In the genomic region with DNA sequence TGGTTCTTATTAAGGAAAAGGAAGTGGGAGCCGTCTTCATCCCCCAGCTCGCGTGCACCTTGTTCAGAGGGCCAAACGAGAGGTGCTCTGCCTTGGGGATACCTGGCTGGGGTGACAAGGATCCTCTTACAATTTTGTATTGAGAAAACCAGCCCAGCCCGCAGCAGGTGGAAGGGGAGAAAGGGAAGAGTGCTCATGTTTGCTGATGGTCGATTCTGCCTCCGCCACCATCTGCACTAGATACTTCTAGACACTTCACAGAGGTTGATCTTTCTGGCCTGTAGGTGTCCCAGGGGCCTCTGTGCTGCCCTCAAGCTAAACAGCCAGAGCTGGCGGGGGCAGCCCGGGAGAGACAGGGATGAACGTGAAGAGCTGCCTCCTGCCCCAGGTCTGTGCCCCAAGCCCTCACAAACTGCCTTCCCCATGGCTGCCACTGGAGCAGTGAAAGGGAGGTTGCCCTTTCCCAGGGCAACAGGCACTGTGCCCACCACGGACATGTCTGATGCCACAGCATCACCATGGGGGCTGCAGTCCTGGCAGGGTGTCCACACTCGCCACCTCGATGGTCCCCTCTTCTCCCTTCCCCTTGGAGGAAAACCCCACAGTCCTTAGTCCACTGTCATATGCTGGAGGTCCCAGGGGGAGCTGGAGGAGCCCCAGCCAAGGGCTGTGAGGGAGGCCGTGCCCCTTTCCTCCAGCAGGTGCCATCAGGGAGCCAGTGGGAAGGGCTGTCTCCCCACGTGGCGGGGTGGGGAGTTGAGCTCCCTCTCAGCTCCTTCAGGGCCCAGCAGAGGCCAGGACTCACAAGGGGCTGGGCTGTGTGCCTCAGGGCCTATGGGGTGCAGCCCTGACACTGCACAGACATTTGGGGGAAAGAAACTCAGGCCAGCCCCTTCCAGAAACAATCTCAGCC, we compare ENCODE assay signal across 8 cellular contexts. TPM values are rescaled to one million over a fixed set of nuclear protein-coding genes. Genes with fewer than 3 reads are reported as not detected.
DNase-seq lines count a peak whose midpoint lies in the region; ATAC-seq and TF ChIP-seq lines count a peak whose summit lies in the region.

No MANE protein-coding gene starts in this region.

- no peak overlapping the region for H3K4me3 Mint-ChIP-seq in activated CD4-positive, alpha-beta T cell treated with anti-CD3 and anti-CD28 coated beads for 36 hours
- H3K4me3 Mint-ChIP-seq in stimulated activated memory B cell treated with anti-CD40 and anti-IgM and Interleukin-4, amounts not matched to agents 10 μg/mL and 1 μg/mL and 100 μg/mL, for 72 hours: no peak overlapping the region

- H3K4me1 Mint-ChIP-seq in activated CD4-positive, alpha-beta T cell treated with anti-CD3 and anti-CD28 coated beads for 36 hours: peaks cover 2% of the 10 kb centered on the region
- H3K4me1 Mint-ChIP-seq in stimulated activated memory B cell treated with anti-CD40 and anti-IgM and Interleukin-4, amounts not matched to agents 10 μg/mL and 1 μg/mL and 100 μg/mL, for 72 hours: peaks cover 10% of the 10 kb centered on the region

- DNase-seq in activated CD4-positive, alpha-beta T cell treated with anti-CD3 and anti-CD28 coated beads for 36 hours: peak; percentile 33
- DNase-seq in activated CD4-positive, alpha-beta T cell treated with anti-CD3 and anti-CD28 coated beads for 4 hours: no peak
- DNase-seq in NCI-H510A treated with DMSO at 0.1 percent for 48 hours (lab: John Stamatoyannopoulos, UW): peak; percentile 86
- DNase-seq in DMS114 treated with DMSO at 0.1 percent for 48 hours (lab: John Stamatoyannopoulos, UW; ENCODE audit: unreplicated experiment): no peak
- no peak for DNase-seq in lower leg skin (ENCODE audit: low spot score in 2 of 2)
- no peak for DNase-seq in COR-L47 (lab: John Stamatoyannopoulos, UW)

- POLR2A ChIA-PET in activated CD4-positive, alpha-beta T cell treated with anti-CD3 and anti-CD28 coated beads for 36 hours (lab: Charles Lee): interaction anchor here (0.6 kb wide), 1 partner anchor 53 kb away, joined by 6 read pairs; the partner anchor contains the start of gene TRAPPC3

- TF ChIP-seq POLR2A in lower leg skin (IDR thresholded peaks at IDR 0.05): no peak

- peak overlapping the region; percentile 29 for H3K27ac ChIP-seq in cingulate gyrus (ENCODE audit: low read depth, low read length)

- H3K36me3 Mint-ChIP-seq in activated CD4-positive, alpha-beta T cell treated with anti-CD3 and anti-CD28 coated beads for 36 hours (ENCODE audit: low read depth): peaks cover 13% of the 10 kb centered on the region
- peaks cover 25% of the 10 kb centered on the region for H3K36me3 Mint-ChIP-seq in stimulated activated memory B cell treated with anti-CD40 and anti-IgM and Interleukin-4, amounts not matched to agents 10 μg/mL and 1 μg/mL and 100 μg/mL, for 72 hours

- no peak for ATAC-seq in activated CD4-positive, alpha-beta T cell treated with anti-CD3 and anti-CD28 coated beads for 36 hours
- ATAC-seq in stimulated activated memory B cell treated with anti-CD40 and anti-IgM and Interleukin-4, amounts not matched to agents 10 μg/mL and 1 μg/mL and 100 μg/mL, for 72 hours: no peak

- TF ChIP-seq CTCF in lower leg skin (IDR thresholded peaks at IDR 0.05): no peak

- CTCF ChIA-PET in activated CD4-positive, alpha-beta T cell treated with anti-CD3 and anti-CD28 coated beads for 36 hours (lab: Charles Lee): interaction anchor here (0.6 to 2.2 kb wide), 9 partner anchors 10 to 282 kb away, joined by 3 to 9 read pairs (median 4); no protein-coding TSS in a partner anchor

- 65 to 77% methylated on average over 16 of the region's 16 CpGs for WGBS in lower leg skin, 2 donors

- no peak overlapping the region for H3K4me3 ChIP-seq in lower leg skin (ENCODE audit: low read depth, poor library complexity, severe bottlenecking)

- H3K27ac Mint-ChIP-seq in activated CD4-positive, alpha-beta T cell treated with anti-CD3 and anti-CD28 coated beads for 36 hours: peak overlapping the region; percentile 31
- H3K27ac Mint-ChIP-seq in stimulated activated memory B cell treated with anti-CD40 and anti-IgM and Interleukin-4, amounts not matched to agents 10 μg/mL and 1 μg/mL and 100 μg/mL, for 72 hours: peak overlapping the region; percentile 39

- H3K9me3 Mint-ChIP-seq in activated CD4-positive, alpha-beta T cell treated with anti-CD3 and anti-CD28 coated beads for 36 hours (ENCODE audit: low read depth): no peaks in the 10 kb centered on the region
- no peaks in the 10 kb centered on the region for H3K9me3 Mint-ChIP-seq in stimulated activated memory B cell treated with anti-CD40 and anti-IgM and Interleukin-4, amounts not matched to agents 10 μg/mL and 1 μg/mL and 100 μg/mL, for 72 hours

- no peaks in the 10 kb centered on the region for H3K27me3 Mint-ChIP-seq in activated CD4-positive, alpha-beta T cell treated with anti-CD3 and anti-CD28 coated beads for 36 hours
- no peaks in the 10 kb centered on the region for H3K27me3 Mint-ChIP-seq in stimulated activated memory B cell treated with anti-CD40 and anti-IgM and Interleukin-4, amounts not matched to agents 10 μg/mL and 1 μg/mL and 100 μg/mL, for 72 hours

- intact Hi-C loops in activated CD4-positive, alpha-beta T cell treated with anti-CD3 and anti-CD28 coated beads for 36 hours (cut with DNase I, micrococcal nuclease): no loop called here
- intact Hi-C loops in lower leg skin (cut with DNase I; ENCODE audit: low total_unique reads): no loop called here

RNA-seq across cellular contexts. Expression of gene ADPRS, which starts 8.1 kb away (rescaled TPM):
- 10 to 100 TPM; 34.0 to 43.9 TPM for total RNA-seq in activated CD4-positive, alpha-beta T cell treated with anti-CD3 and anti-CD28 coated beads for 36 hours
- total RNA-seq in lower leg skin: 100 to 1,000 TPM in 1 of 4 donors, 10 to 100 TPM in 3; 54.5 to 119 (median 71.2) TPM

RNA-seq across cellular contexts. Expression of gene TEKT2, which starts 12.9 kb away (rescaled TPM):
- total RNA-seq in activated CD4-positive, alpha-beta T cell treated with anti-CD3 and anti-CD28 coated beads for 36 hours: under 1 TPM in 1 of 2 experiments, not detected in 1; 0.16 TPM
- total RNA-seq in lower leg skin: under 1 TPM in 1 of 4 donors, not detected in 3; 0.38 TPM

RNA-seq across cellular contexts. Expression of gene COL8A2, which starts 28.3 kb away (rescaled TPM):
- under 1 TPM; 0.05 TPM for total RNA-seq in activated CD4-positive, alpha-beta T cell treated with anti-CD3 and anti-CD28 coated beads for 36 hours
- 1 to 10 TPM; 4.8 to 9.8 (median 7.6) TPM for total RNA-seq in lower leg skin

RNA-seq across cellular contexts. Expression of gene TRAPPC3, which starts 52.5 kb away (rescaled TPM):
- 10 to 100 TPM; 43.8 to 53.8 TPM for total RNA-seq in activated CD4-positive, alpha-beta T cell treated with anti-CD3 and anti-CD28 coated beads for 36 hours
- 100 to 1,000 TPM in 2 of 4 donors, 10 to 100 TPM in 2; 78.3 to 113 (median 104) TPM for total RNA-seq in lower leg skin

RNA-seq across cellular contexts. Expression of gene MAP7D1, which starts 59.2 kb away (rescaled TPM):
- total RNA-seq in activated CD4-positive, alpha-beta T cell treated with anti-CD3 and anti-CD28 coated beads for 36 hours: 100 to 1,000 TPM; 122 to 133 TPM
- 100 to 1,000 TPM; 115 to 171 (median 153) TPM for total RNA-seq in lower leg skin

Comparison
In these comparisons a context has a peak if more than half of its experiments do, and no peak if none do; other contexts are left out.
1. DNase-seq: peak in activated CD4-positive, alpha-beta T cell treated with anti-CD3 and anti-CD28 coated beads for 36 hours (single experiment) and NCI-H510A treated with DMSO at 0.1 percent for 48 hours (single experiment); none in activated CD4-positive, alpha-beta T cell treated with anti-CD3 and anti-CD28 coated beads for 4 hours (0 of 2), DMS114 treated with DMSO at 0.1 percent for 48 hours (single experiment), lower leg skin (0 of 2) and COR-L47 (single experiment).
2. RNA of gene COL8A2, which starts 28.3 kb away (total RNA-seq): 4.8 to 9.8 TPM in lower leg skin; 0.05 TPM in activated CD4-positive, alpha-beta T cell treated with anti-CD3 and anti-CD28 coated beads for 36 hours; every median in the first group is over 4 times any median in the second.